In the genomic region with DNA sequence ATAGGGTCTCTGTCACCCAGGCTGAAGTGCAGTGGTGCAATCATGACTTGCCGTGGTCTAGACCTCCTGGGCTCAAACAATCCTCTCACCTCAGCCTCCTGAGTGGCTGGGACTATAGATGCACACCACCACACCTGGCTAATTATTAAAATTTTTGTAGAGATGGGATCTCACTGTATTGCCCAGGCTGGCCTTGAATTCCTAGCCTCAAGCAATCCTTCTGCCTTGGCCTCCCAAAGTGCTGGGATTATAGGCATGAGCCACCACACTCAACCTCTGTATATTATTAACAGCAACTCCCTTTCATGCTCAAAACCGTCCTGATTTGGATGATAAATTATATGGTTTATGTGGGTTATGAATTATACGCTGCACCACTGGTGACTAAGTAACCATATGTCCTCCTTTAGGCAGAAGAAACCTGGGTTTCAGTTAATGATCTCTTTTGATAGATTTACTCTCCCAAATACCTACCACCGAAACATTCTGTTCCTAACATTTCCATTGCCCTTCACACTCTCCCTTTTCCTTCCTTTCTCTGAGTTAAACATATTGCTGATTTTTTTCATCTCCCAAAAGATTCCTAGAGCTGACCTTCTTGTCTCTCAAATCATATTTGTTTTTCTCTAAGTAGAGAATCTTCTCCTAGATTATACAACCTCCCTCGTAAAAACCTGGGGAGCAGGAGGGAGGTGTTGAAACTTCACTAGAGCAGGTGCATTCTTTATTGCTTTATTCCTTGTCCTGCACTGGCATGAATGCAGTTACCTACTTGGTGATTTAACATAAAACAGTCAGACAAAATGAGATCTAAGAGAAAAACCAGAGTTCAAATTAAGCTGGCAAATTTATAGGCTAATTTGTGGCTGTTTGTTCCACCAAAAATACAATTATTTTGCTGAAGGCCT, we compare ENCODE assay signal across 15 cellular contexts. TPM values are rescaled to one million over a fixed set of nuclear protein-coding genes. Genes with fewer than 3 reads are reported as not detected.
DNase-seq lines count a peak whose midpoint lies in the region; ATAC-seq, FAIRE-seq and TF ChIP-seq lines count a peak whose summit lies in the region.
"Had no signal": no experiment of that assay in that cellular context is flagged by ENCODE, and none has a peak within 500 bp of the region (broad histone marks: within the 10 kb centered on the region; RNA-seq: fewer than 3 reads in every experiment).

No MANE protein-coding gene starts in this region.

- H3K27ac ChIP-seq in VCaP = peak overlapping the region; percentile 51
- H3K27ac ChIP-seq: Peyer's patch had no signal

- CTCF ChIA-PET in activated CD8-positive, alpha-beta memory T cell treated with anti-CD3 and anti-CD28 coated beads, Interleukin-2, amount 10 ng/mL, durations not matched to agents 7 days and 5 days (lab: Charles Lee) = interaction anchor here (0.6 to 1.9 kb wide), 13 partner anchors 7 to 268 kb away, joined by 3 to 13 read pairs (median 5); no protein-coding TSS in a partner anchor
- CTCF ChIA-PET in Calu3 (lab: Charles Lee) = no interaction called here

- no peak for DNase-seq in activated CD8-positive, alpha-beta memory T cell treated with anti-CD3 and anti-CD28 coated beads, Interleukin-2, amount 10 ng/mL, durations not matched to agents 7 days and 5 days
- no peak for DNase-seq in activated CD8-positive, alpha-beta memory T cell treated with anti-CD3 and anti-CD28 coated beads, Interleukin-2, amount 50 U/mL, for 4 hours
- DNase-seq in Calu3 = no peak
- DNase-seq in immature natural killer cell = no peak
- DNase-seq in GM12892 (ENCODE audit: insufficient read length) = no peak
- DNase-seq: KG1; MG63; NK-92 treated with Interleukin-12 subunit alpha and Interleukin-12 subunit beta, amount 100 ng/mL, for 24 hours; Peyer's patch had no signal

- BruUV-seq in Calu3 (replicated peaks; lab: Mats Ljungman, UMichigan) = TSS peak; percentile 23

- no peak for FAIRE-seq in GM12892 (lab: Jason Lieb, UNC)

- no peak for TF ChIP-seq CTCF in Calu3 (IDR thresholded peaks at IDR 0.05; ENCODE audit: unreplicated experiment)
- TF ChIP-seq CTCF in VCaP (conservative IDR thresholded peaks at IDR 0.05) = no peak

- no peaks in the 10 kb centered on the region for H3K27me3 Mint-ChIP-seq in activated CD8-positive, alpha-beta memory T cell treated with anti-CD3 and anti-CD28 coated beads, Interleukin-2, amount 10 ng/mL, durations not matched to agents 7 days and 5 days
- H3K27me3 Mint-ChIP-seq in Calu3 (ENCODE audit: unreplicated experiment) (no peaks in the 10 kb centered on the region), immature natural killer cell (ENCODE audit: low read depth in 3 of 3) (no peaks in the 10 kb centered on the region)

- peaks cover 27% of the 10 kb centered on the region for H3K36me3 Mint-ChIP-seq in activated CD8-positive, alpha-beta memory T cell treated with anti-CD3 and anti-CD28 coated beads, Interleukin-2, amount 10 ng/mL, durations not matched to agents 7 days and 5 days
- H3K36me3 Mint-ChIP-seq in Calu3 (ENCODE audit: insufficient read depth, unreplicated experiment) (peaks cover 5% of the 10 kb centered on the region), immature natural killer cell (peaks cover 4 to 10% (median 6%) of the 10 kb centered on the region in 3 donors)

- no peak for ATAC-seq in activated CD8-positive, alpha-beta memory T cell treated with anti-CD3 and anti-CD28 coated beads, Interleukin-2, amount 10 ng/mL, durations not matched to agents 7 days and 5 days
- no peak for ATAC-seq in GM21515 (IDR thresholded peaks at IDR 0.05; ENCODE audit: unreplicated experiment)
- no peak for ATAC-seq in HG02840 (IDR thresholded peaks at IDR 0.05; ENCODE audit: low FRiP score, unreplicated experiment)

- TF ChIP-seq POLR2A in GM12892 (IDR thresholded peaks at IDR 0.05; ENCODE audit: low read depth, low read length) = no peak

- peaks cover 6% of the 10 kb centered on the region for H3K4me1 Mint-ChIP-seq in activated CD8-positive, alpha-beta memory T cell treated with anti-CD3 and anti-CD28 coated beads, Interleukin-2, amount 10 ng/mL, durations not matched to agents 7 days and 5 days
- H3K4me1 Mint-ChIP-seq in Calu3 (ENCODE audit: low read depth, unreplicated experiment) (no peaks in the 10 kb centered on the region), immature natural killer cell (peaks cover 3 to 14% of the 10 kb centered on the region in 2 donors)
- H3K4me1 Mint-ChIP-seq: GM23338 had no signal

- H3K9me3 Mint-ChIP-seq in activated CD8-positive, alpha-beta memory T cell treated with anti-CD3 and anti-CD28 coated beads, Interleukin-2, amount 10 ng/mL, durations not matched to agents 7 days and 5 days (ENCODE audit: low read depth) = no peaks in the 10 kb centered on the region
- no peaks in the 10 kb centered on the region for H3K9me3 Mint-ChIP-seq in Calu3 (ENCODE audit: low read depth, unreplicated experiment)
- no peaks in the 10 kb centered on the region for H3K9me3 Mint-ChIP-seq in immature natural killer cell
- H3K9me3 Mint-ChIP-seq: GM23338 had no signal

- intact Hi-C loops in Calu3 (cut with micrococcal nuclease; ENCODE audit: unreplicated experiment) = loop anchor here (10.0 kb wide), 1 partner anchor 270 kb away; no protein-coding TSS in a partner anchor

- peak overlapping the region; percentile 7 for H3K27ac Mint-ChIP-seq in activated CD8-positive, alpha-beta memory T cell treated with anti-CD3 and anti-CD28 coated beads, Interleukin-2, amount 10 ng/mL, durations not matched to agents 7 days and 5 days
- no peak overlapping the region for H3K27ac Mint-ChIP-seq in Calu3 (ENCODE audit: unreplicated experiment)
- peak overlapping the region in 4 of 6 donors; percentile 2 to 61 (median 17) for H3K27ac Mint-ChIP-seq in immature natural killer cell
- H3K27ac Mint-ChIP-seq: GM23338 had no signal

- no peak overlapping the region for H3K4me3 Mint-ChIP-seq in activated CD8-positive, alpha-beta memory T cell treated with anti-CD3 and anti-CD28 coated beads, Interleukin-2, amount 10 ng/mL, durations not matched to agents 7 days and 5 days
- H3K4me3 Mint-ChIP-seq in Calu3 (ENCODE audit: low read depth, unreplicated experiment) = no peak overlapping the region
- H3K4me3 Mint-ChIP-seq in immature natural killer cell = no peak overlapping the region
- H3K4me3 Mint-ChIP-seq: GM23338 had no signal

RNA-seq across cellular contexts. Expression of a gene that starts 32.9 kb away (rescaled TPM):
- 10 to 100 TPM; 57.7 to 61.6 TPM for total RNA-seq in activated CD8-positive, alpha-beta memory T cell treated with anti-CD3 and anti-CD28 coated beads, Interleukin-2, amount 10 ng/mL, durations not matched to agents 7 days and 5 days
- 47.0 and 50.0 TPM in 2 replicates for total RNA-seq in Calu3 (2022)
- 10 to 100 TPM; 19.4 to 38.3 (median 32.0) TPM for polyA plus RNA-seq in immature natural killer cell
- 27.0 TPM for polyA plus RNA-seq in GM12892 (2012; ENCODE audit: missing spikeins)

RNA-seq across cellular contexts. Expression of a gene that starts 38.3 kb away (rescaled TPM):
- total RNA-seq in activated CD8-positive, alpha-beta memory T cell treated with anti-CD3 and anti-CD28 coated beads, Interleukin-2, amount 10 ng/mL, durations not matched to agents 7 days and 5 days = not detected
- total RNA-seq in Calu3 (2022) = not detected in 2 replicates
- polyA plus RNA-seq in immature natural killer cell = 1 to 10 TPM in 1 of 3 donors, under 1 TPM in 1, not detected in 1; 0.62 to 1.6 TPM
- polyA plus RNA-seq in GM12892 (2012; ENCODE audit: missing spikeins) = 1.7 TPM
- total RNA-seq: A172, Caco-2 had no signal

RNA-seq across cellular contexts. Expression of a gene that starts 43.4 kb away (rescaled TPM):
- not detected for total RNA-seq in activated CD8-positive, alpha-beta memory T cell treated with anti-CD3 and anti-CD28 coated beads, Interleukin-2, amount 10 ng/mL, durations not matched to agents 7 days and 5 days
- not detected in 2 replicates for total RNA-seq in Calu3 (2022)
- polyA plus RNA-seq in immature natural killer cell = not detected
- polyA plus RNA-seq in GM12892 (2012; ENCODE audit: missing spikeins) = not detected
- total RNA-seq: A172, Caco-2, Peyer's patch had no signal
